Comparison of ENCODE assay signal across 1 cellular context in genomic region chr19:2047449-2048103, GRCh38.
TF ChIP-seq lines count a peak whose summit lies in the region.

No MANE protein-coding gene starts in this region.

TF ChIP-seq in HEK293, 187 proteins besides CTCF, POLR2A, EP300 and RAD21 (continued from another document):
- no peak for TF ChIP-seq ZBTB11 (tag by site-specific recombination; conservative IDR thresholded peaks at IDR 0.05; ENCODE audit: low read depth)
- no peak for TF ChIP-seq ZNF211 (tag by site-specific recombination; IDR thresholded peaks at IDR 0.05; ENCODE audit: low read depth)
- TF ChIP-seq ZNF658 (tag by site-specific recombination; IDR thresholded peaks at IDR 0.05): no peak
- TF ChIP-seq, protein P1, sequence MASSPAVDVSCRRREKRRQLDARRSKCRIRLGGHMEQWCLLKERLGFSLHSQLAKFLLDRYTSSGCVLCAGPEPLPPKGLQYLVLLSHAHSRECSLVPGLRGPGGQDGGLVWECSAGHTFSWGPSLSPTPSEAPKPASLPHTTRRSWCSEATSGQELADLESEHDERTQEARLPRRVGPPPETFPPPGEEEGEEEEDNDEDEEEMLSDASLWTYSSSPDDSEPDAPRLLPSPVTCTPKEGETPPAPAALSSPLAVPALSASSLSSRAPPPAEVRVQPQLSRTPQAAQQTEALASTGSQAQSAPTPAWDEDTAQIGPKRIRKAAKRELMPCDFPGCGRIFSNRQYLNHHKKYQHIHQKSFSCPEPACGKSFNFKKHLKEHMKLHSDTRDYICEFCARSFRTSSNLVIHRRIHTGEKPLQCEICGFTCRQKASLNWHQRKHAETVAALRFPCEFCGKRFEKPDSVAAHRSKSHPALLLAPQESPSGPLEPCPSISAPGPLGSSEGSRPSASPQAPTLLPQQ (tag by site-specific recombination; IDR thresholded peaks at IDR 0.05): peak; percentile 44
